ENCODE assay signal across 16 cellular contexts in genomic region chr7:43313628-43314378, GRCh38.
"Had no signal": no experiment of that assay in that cellular context is flagged by ENCODE, and none has a peak within 500 bp of the region (broad histone marks: within the 10 kb centered on the region; RNA-seq: fewer than 3 reads in every experiment).

No MANE protein-coding gene starts in this region.

- H3K9me3 Mint-ChIP-seq: activated CD4-positive, alpha-beta memory T cell treated with anti-CD3 and anti-CD28 coated beads, Interleukin-2, amount 10 ng/mL, durations not matched to agents 7 days and 5 days; activated naive CD8-positive, alpha-beta T cell treated with anti-CD3 and anti-CD28 coated beads, Interleukin-2, amount 50 U/mL, for 24 hours; nephron progenitor cell had no signal

- H3K4me3 ChIP-seq: cardiac muscle cell, gastroesophageal sphincter, left ventricle myocardium inferior, psoas muscle, sigmoid colon had no signal

- H3K27me3 ChIP-seq: cardiac muscle cell, gastroesophageal sphincter, sigmoid colon had no signal

- H3K27ac ChIP-seq: cardiac muscle cell, gastroesophageal sphincter, left ventricle myocardium inferior, psoas muscle, sigmoid colon had no signal

- DNase-seq: activated CD4-positive, alpha-beta memory T cell treated with anti-CD3 and anti-CD28 coated beads, Interleukin-2, amount 10 ng/mL, durations not matched to agents 7 days and 5 days; activated CD4-positive, alpha-beta T cell treated with anti-CD3 and anti-CD28 coated beads for 1 hour; activated CD8-positive, alpha-beta memory T cell treated with anti-CD3 and anti-CD28 coated beads, Interleukin-2, amount 50 U/mL, for 48 hours; activated gamma-delta T cell; activated naive CD8-positive, alpha-beta T cell treated with anti-CD3 and anti-CD28 coated beads, Interleukin-2, amount 50 U/mL, for 24 hours; left ventricle myocardium inferior; mesenchymal stem cell; nephron progenitor cell; psoas muscle; sigmoid colon had no signal

- H3K4me1 ChIP-seq: gastroesophageal sphincter, left ventricle myocardium inferior, psoas muscle, sigmoid colon had no signal

- ATAC-seq: gastroesophageal sphincter, psoas muscle had no signal

- H3K36me3 ChIP-seq: cardiac muscle cell, gastroesophageal sphincter, left ventricle myocardium inferior, sigmoid colon had no signal

- H3K9me3 ChIP-seq: gastroesophageal sphincter, left ventricle myocardium inferior, psoas muscle, sigmoid colon had no signal

- FAIRE-seq: astrocyte, colon, endothelial cell of umbilical vein, keratinocyte had no signal

- H3K27ac Mint-ChIP-seq: activated CD4-positive, alpha-beta memory T cell treated with anti-CD3 and anti-CD28 coated beads, Interleukin-2, amount 10 ng/mL, durations not matched to agents 7 days and 5 days; activated naive CD8-positive, alpha-beta T cell treated with anti-CD3 and anti-CD28 coated beads, Interleukin-2, amount 50 U/mL, for 24 hours; nephron progenitor cell had no signal
